8 cellular contexts compared by ENCODE assay signal in the genomic region with DNA sequence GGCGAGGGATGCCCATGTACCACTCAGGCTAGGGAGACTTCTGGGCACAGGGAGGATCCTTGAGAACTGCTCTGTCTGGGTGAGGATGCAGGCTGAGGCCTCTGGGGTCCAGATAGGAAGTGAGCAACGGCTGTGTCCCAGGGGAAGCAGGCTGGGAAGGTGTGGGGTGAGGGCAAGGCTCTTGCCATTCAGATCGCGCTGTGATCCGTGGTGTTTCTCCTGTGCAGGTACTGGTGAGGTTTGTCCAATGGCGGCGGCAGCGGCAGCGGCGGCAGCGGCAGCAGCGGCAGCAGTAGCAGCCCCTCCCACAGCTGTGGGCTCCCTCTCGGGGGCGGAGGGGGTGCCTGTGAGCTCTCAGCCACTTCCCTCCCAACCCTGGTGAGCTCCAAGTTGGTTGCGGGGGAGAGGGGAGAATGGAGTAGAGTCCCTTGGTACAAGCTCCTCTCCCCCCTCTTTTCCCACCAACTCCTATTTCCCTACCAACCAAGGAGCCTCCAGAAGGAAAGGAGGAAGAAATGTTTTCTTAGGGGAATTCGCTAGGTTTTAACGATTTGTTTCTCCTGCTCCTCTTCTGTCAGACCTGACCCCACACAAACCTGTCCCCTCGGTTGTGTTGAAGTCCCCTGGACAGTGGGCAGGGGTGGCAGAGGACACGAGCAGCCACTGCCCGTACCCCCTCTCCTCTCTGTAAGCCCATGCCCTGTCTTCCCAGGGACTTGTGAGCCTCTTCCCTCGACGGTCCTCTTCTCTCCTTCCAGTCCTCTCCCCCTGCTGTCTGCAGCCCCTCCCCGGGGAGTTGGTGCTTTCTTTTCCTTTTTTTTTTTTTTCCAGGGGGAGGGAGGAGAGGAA. TPM values are rescaled to one million over a fixed set of nuclear protein-coding genes. Genes with fewer than 3 reads are reported as not detected.
DNase-seq lines count a peak whose midpoint lies in the region; ATAC-seq and TF ChIP-seq lines count a peak whose summit lies in the region.

No MANE protein-coding gene starts in this region.

- no peak for ATAC-seq in PC-3
- ATAC-seq in natural killer cell treated with Interleukin-12 subunit alpha and Interleukin-12 subunit beta and Interleukin-15 and Interleukin-18, amount 100 ng/mL, for 72 hours, result no peak
- ATAC-seq in HG03159 (IDR thresholded peaks at IDR 0.05; ENCODE audit: unreplicated experiment), result no peak
- no peak for ATAC-seq in HG03354 (IDR thresholded peaks at IDR 0.05; ENCODE audit: poor library complexity, severe bottlenecking, unreplicated experiment)

- POLR2A ChIA-PET in PC-3 (lab: Charles Lee; ENCODE audit: unreplicated experiment), result no interaction called here

- no TSS peak for BruUV-seq in PC-3 (replicated peaks; lab: Mats Ljungman, UMichigan)

- H3K9me2 ChIP-seq in PC-3 (replicated peaks; ENCODE audit: low read length), result no peaks in the 10 kb centered on the region

- intact Hi-C loops in PC-3 (cut with micrococcal nuclease) (loop anchor here (5.0 kb wide), 1 partner anchor 108 kb away; no protein-coding TSS in a partner anchor), breast epithelium (cut with DNase I; ENCODE audit: low total_unique reads) (loop anchor here (10.0 kb wide), 1 partner anchor 55 kb away; a partner anchor contains a TSS)

- peak overlapping the region; percentile 97 for H3K4me2 ChIP-seq in PC-3 (ENCODE audit: low read length)

- 0 out of 2 replicates have a peak, but pooled peaks cover 6% of the 10 kb centered on the region for H4K20me1 ChIP-seq in PC-3 (ENCODE audit: low read length)

- H3K27me3 ChIP-seq in GM06990 (replicated peaks; ENCODE audit: control insufficient read depth, insufficient read depth, low read length), result no peaks in the 10 kb centered on the region
- no peaks in the 10 kb centered on the region for H3K27me3 ChIP-seq in PC-3 (ENCODE audit: low read length)
- no peaks in the 10 kb centered on the region for H3K27me3 ChIP-seq in breast epithelium

- TF ChIP-seq POLR2A in breast epithelium (IDR thresholded peaks at IDR 0.05), result no peak

- H3K9me3 ChIP-seq in PC-3 (ENCODE audit: low read length), result no peaks in the 10 kb centered on the region
- no peaks in the 10 kb centered on the region for H3K9me3 ChIP-seq in breast epithelium

- H2AFZ ChIP-seq in PC-3 (ENCODE audit: low read length), result no peak overlapping the region

- H3K36me3 ChIP-seq in GM06990 (ENCODE audit: control insufficient read depth, insufficient read depth, low read length) (peaks cover 15% of the 10 kb centered on the region), PC-3 (ENCODE audit: low read depth, low read length) (no peaks in the 10 kb centered on the region; the same call in 1 of the 2 replicates), breast epithelium (no peaks in the 10 kb centered on the region)

- DNase-seq in GM06990 (ENCODE audit: extremely low read depth, insufficient read length) (no peak), PC-3 (peak; percentile 17), breast epithelium (ENCODE audit: low spot score in 2 of 2) (no peak), ecto neural progenitor cell (ENCODE audit: low spot score) (no peak), inferior parietal cortex (ENCODE audit: extremely low spot score) (no peak)
- no peak for DNase-seq in natural killer cell treated with Interleukin-12 subunit alpha and Interleukin-12 subunit beta and Interleukin-15 and Interleukin-18, amount 100 ng/mL, for 72 hours (ENCODE audit: low spot score)

- H3K4me1 Mint-ChIP-seq in natural killer cell treated with Interleukin-12 subunit alpha and Interleukin-12 subunit beta and Interleukin-15 and Interleukin-18, amount 100 ng/mL, for 72 hours (ENCODE audit: low read depth in 2 of 2), result peaks cover 41 to 47% of the 10 kb centered on the region in 2 donors

- H3K9ac ChIP-seq in PC-3 (ENCODE audit: low read length), result no peak overlapping the region

- no peaks in the 10 kb centered on the region for H3K9me3 Mint-ChIP-seq in natural killer cell treated with Interleukin-12 subunit alpha and Interleukin-12 subunit beta and Interleukin-15 and Interleukin-18, amount 100 ng/mL, for 72 hours

- H3K36me3 Mint-ChIP-seq in natural killer cell treated with Interleukin-12 subunit alpha and Interleukin-12 subunit beta and Interleukin-15 and Interleukin-18, amount 100 ng/mL, for 72 hours, result peaks cover 7% of the 10 kb centered on the region

- H3K4me1 ChIP-seq in PC-3 (ENCODE audit: insufficient read depth, low read length), result peaks cover 35% of the 10 kb centered on the region
- H3K4me1 ChIP-seq in breast epithelium, result peaks cover 8 to 23% of the 10 kb centered on the region in 2 donors

- H3K4me3 ChIP-seq in GM06990 (replicated peaks; ENCODE audit: low read depth, low read length) (peak overlapping the region; percentile 35; the same call in 1 of the 2 replicates), PC-3 (ENCODE audit: low read length) (peak overlapping the region; percentile 83), breast epithelium (no peak overlapping the region)

- H3K27ac Mint-ChIP-seq in natural killer cell treated with Interleukin-12 subunit alpha and Interleukin-12 subunit beta and Interleukin-15 and Interleukin-18, amount 100 ng/mL, for 72 hours, result peak overlapping the region; percentile 55 to 75

- CTCF ChIA-PET in PC-3 (lab: Charles Lee), result no interaction called here

- H3F3A ChIP-seq in PC-3 (ENCODE audit: low read length, unreplicated experiment), result no peaks in the 10 kb centered on the region

- H3K27me3 Mint-ChIP-seq in natural killer cell treated with Interleukin-12 subunit alpha and Interleukin-12 subunit beta and Interleukin-15 and Interleukin-18, amount 100 ng/mL, for 72 hours, result no peaks in the 10 kb centered on the region

- H3K79me2 ChIP-seq in PC-3 (ENCODE audit: low read length), result peaks cover 35% of the 10 kb centered on the region

- H3K27ac ChIP-seq in PC-3 (ENCODE audit: low read length) (peak overlapping the region; percentile 41), breast epithelium (peak overlapping the region; percentile 89 to 99)

- H3K4me3 Mint-ChIP-seq in natural killer cell treated with Interleukin-12 subunit alpha and Interleukin-12 subunit beta and Interleukin-15 and Interleukin-18, amount 100 ng/mL, for 72 hours, result peak overlapping the region; percentile 91

- TF ChIP-seq CTCF in GM06990 (IDR thresholded peaks at IDR 0.05; ENCODE audit: insufficient read depth, low read length, poor library complexity, severe bottlenecking) (no peak), PC-3 (conservative IDR thresholded peaks at IDR 0.05; ENCODE audit: low read depth, low read length) (no peak), breast epithelium (IDR thresholded peaks at IDR 0.05) (no peak)

RNA-seq across cellular contexts. Expression of a gene that starts 1.9 kb away (rescaled TPM):
- 0.35 and 0.40 TPM in 2 replicates for total RNA-seq in PC-3 (2014; rRNA removed)
- total RNA-seq in breast epithelium, result 1 to 10 TPM; 2.9 to 3.9 (median 3.5) TPM
- 1 to 10 TPM in 1 of 2 donors, under 1 TPM in 1; 0.98 to 2.8 TPM for total RNA-seq in natural killer cell treated with Interleukin-12 subunit alpha and Interleukin-12 subunit beta and Interleukin-15 and Interleukin-18, amount 100 ng/mL, for 72 hours

RNA-seq across cellular contexts. Expression of a gene that starts 3.7 kb away (rescaled TPM):
- total RNA-seq in PC-3 (2014; rRNA removed) (279 and 358 TPM in 2 replicates), breast epithelium (10 to 100 TPM; 49.3 to 61.9 (median 60.0) TPM)
- 100 to 1,000 TPM; 241 to 424 TPM for total RNA-seq in natural killer cell treated with Interleukin-12 subunit alpha and Interleukin-12 subunit beta and Interleukin-15 and Interleukin-18, amount 100 ng/mL, for 72 hours

RNA-seq across cellular contexts. Expression of a gene that starts 5.9 kb away (rescaled TPM):
- 53.8 and 76.7 TPM in 2 replicates for total RNA-seq in PC-3 (2014; rRNA removed)
- total RNA-seq in breast epithelium, result 10 to 100 TPM; 26.6 to 40.5 (median 29.8) TPM
- total RNA-seq in natural killer cell treated with Interleukin-12 subunit alpha and Interleukin-12 subunit beta and Interleukin-15 and Interleukin-18, amount 100 ng/mL, for 72 hours, result 10 to 100 TPM; 20.5 to 36.1 TPM

RNA-seq across cellular contexts. Expression of a gene that starts 10.2 kb away (rescaled TPM):
- total RNA-seq in PC-3 (2014; rRNA removed) (27.3 and 36.1 TPM in 2 replicates), breast epithelium (100 to 1,000 TPM in 1 of 3 donors, 10 to 100 TPM in 2; 78.1 to 132 (median 99.7) TPM)
- 100 to 1,000 TPM in 1 of 2 donors, 10 to 100 TPM in 1; 86.1 to 180 TPM for total RNA-seq in natural killer cell treated with Interleukin-12 subunit alpha and Interleukin-12 subunit beta and Interleukin-15 and Interleukin-18, amount 100 ng/mL, for 72 hours

RNA-seq across cellular contexts. Expression of a gene that starts 19.5 kb away (rescaled TPM):
- 87.6 and 93.1 TPM in 2 replicates for total RNA-seq in PC-3 (2014; rRNA removed)
- total RNA-seq in breast epithelium, result 10 to 100 TPM; 16.3 to 50.2 (median 22.3) TPM
- 100 to 1,000 TPM in 1 of 2 donors, 10 to 100 TPM in 1; 63.4 to 174 TPM for total RNA-seq in natural killer cell treated with Interleukin-12 subunit alpha and Interleukin-12 subunit beta and Interleukin-15 and Interleukin-18, amount 100 ng/mL, for 72 hours

Comparison
In these comparisons a context has a peak if more than half of its experiments do, and no peak if none do; other contexts are left out.
1. H3K4me3 ChIP-seq: peak in GM06990 (single experiment) and PC-3 (single experiment); none in breast epithelium (0 of 3).